8 cellular contexts compared by ENCODE assay signal in genomic region chr2:105338020-105338385, GRCh38. TPM values are rescaled to one million over a fixed set of nuclear protein-coding genes. Genes with fewer than 3 reads are reported as not detected.
DNase-seq lines count a peak whose midpoint lies in the region; ATAC-seq and TF ChIP-seq lines count a peak whose summit lies in the region.

No MANE protein-coding gene starts in this region.

- H3K27ac ChIP-seq in RWPE2 (ENCODE audit: poor library complexity, severe bottlenecking), result peak overlapping the region; percentile 75

- H3K36me3 ChIP-seq in HAP-1 (replicated peaks) (peaks cover 31% of the 10 kb centered on the region), RWPE2 (ENCODE audit: low read depth) (peaks cover 45% of the 10 kb centered on the region)

- in situ Hi-C loops in HAP-1 (cut with MboI; ENCODE audit: low sequenced_read_pairs), result loop anchor here (25.0 kb wide), 1 partner anchor 476 kb away; the partner anchor contains the start of gene POU3F3

- H3K4me1 ChIP-seq in HAP-1, result peaks cover 14% of the 10 kb centered on the region
- H3K4me1 ChIP-seq in RWPE2 (ENCODE audit: insufficient read depth, poor library complexity, severe bottlenecking), result peaks cover 11% of the 10 kb centered on the region

- TF ChIP-seq CTCF in GM12865 (IDR thresholded peaks at IDR 0.05; ENCODE audit: insufficient read depth, low read depth, low read length, missing control alignments) (no peak), RWPE2 (IDR thresholded peaks at IDR 0.05; ENCODE audit: poor library complexity, severe bottlenecking) (no peak), fibroblast of mammary gland (conservative IDR thresholded peaks at IDR 0.05; ENCODE audit: control insufficient read depth, insufficient read depth, low read depth, low read length) (no peak)

- intact Hi-C loops in sciatic nerve (cut with DNase I), result no loop called here

- ATAC-seq in RWPE2 (ENCODE audit: low read depth) (peak; percentile 43), sciatic nerve (peak; percentile 2)

- DNase-seq in GM12865 (ENCODE audit: low read depth) (no peak), HAP-1 (ENCODE audit: low spot score in 2 of 2) (no peak), RWPE2 (ENCODE audit: low spot score) (no peak), fibroblast of mammary gland (ENCODE audit: low read depth) (no peak), sciatic nerve (ENCODE audit: low spot score) (no peak), occipital lobe (lab: John Stamatoyannopoulos, UW) (no peak), KG1 (lab: John Stamatoyannopoulos, UW) (no peak), GDM1 (lab: John Stamatoyannopoulos, UW) (no peak)

- H3K4me3 ChIP-seq in GM12865 (ENCODE audit: low read depth, low read length) (peak overlapping the region; percentile 95), HAP-1 (peak overlapping the region; percentile 91), RWPE2 (ENCODE audit: severe bottlenecking) (peak overlapping the region; percentile 89), fibroblast of mammary gland (ENCODE audit: control insufficient read depth, low read depth, low read length) (peak overlapping the region; percentile 97)

- H3K9me3 ChIP-seq in HAP-1 (no peaks in the 10 kb centered on the region), RWPE2 (ENCODE audit: severe bottlenecking) (no peaks in the 10 kb centered on the region)

- H3K27me3 ChIP-seq in HAP-1 (ENCODE audit: low read depth), result no peaks in the 10 kb centered on the region
- H3K27me3 ChIP-seq in RWPE2 (ENCODE audit: insufficient read depth, poor library complexity, severe bottlenecking), result no peaks in the 10 kb centered on the region

RNA-seq across cellular contexts. Expression of gene C2orf49, which starts 0.7 kb away (rescaled TPM):
- 30.6 TPM for total RNA-seq in sciatic nerve
- total RNA-seq in occipital lobe, result 33.5 TPM

RNA-seq across cellular contexts. Expression of gene TGFBRAP1, which starts 8.5 kb away (rescaled TPM):
- total RNA-seq in sciatic nerve, result 20.6 TPM
- total RNA-seq in occipital lobe, result 25.0 TPM
